Comparison of ENCODE assay signal across 16 cellular contexts in genomic region chr1:238642231-238642630, GRCh38.
A peak's percentile ranks its signal among the peaks of the same experiment; 100 is the strongest.
DNase-seq lines count a peak whose midpoint lies in the region; ATAC-seq and TF ChIP-seq lines count a peak whose summit lies in the region.
"Had no signal": no experiment of that assay in that cellular context is flagged by ENCODE, and none has a peak within 500 bp of the region (broad histone marks: within the 10 kb centered on the region; RNA-seq: fewer than 3 reads in every experiment).

No MANE protein-coding gene starts in this region.

- no peak overlapping the region for H3K9ac ChIP-seq in HUES48 (ENCODE audit: low read depth, low read length)

- TF ChIP-seq CTCF in hepatocyte (IDR thresholded peaks at IDR 0.05; ENCODE audit: poor library complexity) (no peak), body of pancreas (IDR thresholded peaks at IDR 0.05) (no peak)

- no peaks in the 10 kb centered on the region for H4K20me1 ChIP-seq in hepatocyte (ENCODE audit: insufficient read depth, poor library complexity, severe bottlenecking)

- H3K4me1 ChIP-seq in HUES48 (ENCODE audit: control insufficient read depth, insufficient read depth, low read length) (peaks cover 3% of the 10 kb centered on the region; the same call in 1 of the 2 replicates), SJCRH30 (peaks cover 16% of the 10 kb centered on the region), hepatocyte (ENCODE audit: insufficient read depth) (no peaks in the 10 kb centered on the region), body of pancreas (no peaks in the 10 kb centered on the region)
- H3K4me1 ChIP-seq: foreskin keratinocyte had no signal

- no peak overlapping the region for H3K4me2 ChIP-seq in hepatocyte

- DNase-seq in A172 (ENCODE audit: low spot score) (peak; percentile 85), SJCRH30 (peak in 1 of 2 experiments; percentile 55), hepatocyte (ENCODE audit: low spot score) (peak; percentile 10), body of pancreas (no peak), DMS153 (lab: John Stamatoyannopoulos, UW) (no peak), UCSD-AML1 (lab: John Stamatoyannopoulos, UW; ENCODE audit: unreplicated experiment) (no peak), NCI-H446 treated with DMSO at 0.1 percent for 48 hours (lab: John Stamatoyannopoulos, UW) (no peak)
- DNase-seq: activated CD8-positive, alpha-beta T cell treated with anti-CD3 and anti-CD28 coated beads, Interleukin-2, amount 10 ng/mL, durations not matched to agents 7 days and 5 days; NCI-H1930; NK-92 treated with Interleukin-12 subunit alpha and Interleukin-12 subunit beta, amount 100 ng/mL, for 24 hours; nucleus accumbens had no signal

- H3K4me3 ChIP-seq in HUES48 (ENCODE audit: low read depth, low read length) = no peak overlapping the region
- H3K4me3 ChIP-seq in SJCRH30 = peak overlapping the region; percentile 28
- no peak overlapping the region for H3K4me3 ChIP-seq in hepatocyte
- H3K4me3 ChIP-seq in body of pancreas = no peak overlapping the region
- H3K4me3 ChIP-seq: SJSA1 had no signal

- peak overlapping the region; percentile 6 for H3K27ac ChIP-seq in HUES48 (ENCODE audit: low read depth, low read length)
- H3K27ac ChIP-seq in SJCRH30 = peak overlapping the region; percentile 56
- H3K27ac ChIP-seq in hepatocyte = no peak overlapping the region
- no peak overlapping the region for H3K27ac ChIP-seq in body of pancreas
- H3K27ac ChIP-seq: foreskin keratinocyte, SJSA1 had no signal

- H3K9me2 ChIP-seq in hepatocyte (replicated peaks; ENCODE audit: insufficient read depth) = no peaks in the 10 kb centered on the region

- TF ChIP-seq POLR2A in body of pancreas (IDR thresholded peaks at IDR 0.05) = no peak

- H3K9me3 ChIP-seq in HUES48 (ENCODE audit: control insufficient read depth, insufficient read depth, low read length) = no peaks in the 10 kb centered on the region
- no peaks in the 10 kb centered on the region for H3K9me3 ChIP-seq in SJCRH30 (replicated peaks)
- no peaks in the 10 kb centered on the region for H3K9me3 ChIP-seq in hepatocyte (ENCODE audit: low read depth)
- no peaks in the 10 kb centered on the region for H3K9me3 ChIP-seq in body of pancreas
- H3K9me3 ChIP-seq: SJSA1 had no signal

- no peaks in the 10 kb centered on the region for H3K27me3 ChIP-seq in HUES48 (ENCODE audit: control insufficient read depth, insufficient read depth, low read length)
- H3K27me3 ChIP-seq in SJCRH30 = no peaks in the 10 kb centered on the region
- no peaks in the 10 kb centered on the region for H3K27me3 ChIP-seq in hepatocyte
- no peaks in the 10 kb centered on the region for H3K27me3 ChIP-seq in body of pancreas
- H3K27me3 ChIP-seq: foreskin keratinocyte, SJSA1 had no signal

- H3K36me3 ChIP-seq in HUES48 (ENCODE audit: control insufficient read depth, insufficient read depth, low read length) = no peaks in the 10 kb centered on the region
- H3K36me3 ChIP-seq in SJCRH30 = no peaks in the 10 kb centered on the region
- H3K36me3 ChIP-seq in hepatocyte (replicated peaks; ENCODE audit: insufficient read depth, low read depth) = no peaks in the 10 kb centered on the region
- H3K36me3 ChIP-seq in body of pancreas (replicated peaks in 1 of 2; ENCODE audit: insufficient read depth in 1 of 2, low read depth in 2 of 2) = no peaks in the 10 kb centered on the region
- H3K36me3 ChIP-seq: SJSA1 had no signal

- intact Hi-C loops in body of pancreas (cut with DNase I) = no loop called here

- H2AFZ ChIP-seq in hepatocyte = no peak overlapping the region

- WGBS in hepatocyte (ENCODE audit: low lambda C conversion rate, missing lambda C conversion rate) = 87% methylated on average over 4 of the region's 4 CpGs
- 82 to 84% methylated on average over 4 of the region's 4 CpGs for WGBS in body of pancreas, 2 donors

- no peak for ATAC-seq in body of pancreas
- ATAC-seq: activated CD8-positive, alpha-beta T cell treated with anti-CD3 and anti-CD28 coated beads, Interleukin-2, amount 10 ng/mL, durations not matched to agents 7 days and 5 days; foreskin keratinocyte; sciatic nerve; stimulated activated effector memory CD8-positive, alpha-beta T cell treated with anti-CD3 and anti-CD28 coated beads, Interleukin-12 subunit alpha, Interleukin-12 subunit beta, amount 100 ng/mL, for 72 hours had no signal

- no peaks in the 10 kb centered on the region for H3K79me2 ChIP-seq in hepatocyte

Comparison
In these comparisons a context has a peak if more than half of its experiments do, and no peak if none do; other contexts are left out.
1. DNase-seq: peak in A172 (single experiment) and hepatocyte (single experiment); none in body of pancreas (0 of 4), DMS153 (single experiment), UCSD-AML1 (single experiment) and NCI-H446 treated with DMSO at 0.1 percent for 48 hours (single experiment).
2. H3K27ac ChIP-seq: peak in HUES48 (single experiment) and SJCRH30 (single experiment); none in hepatocyte (single experiment) and body of pancreas (0 of 4).